Comparison of ENCODE assay signal across 24 cellular contexts in the genomic region with DNA sequence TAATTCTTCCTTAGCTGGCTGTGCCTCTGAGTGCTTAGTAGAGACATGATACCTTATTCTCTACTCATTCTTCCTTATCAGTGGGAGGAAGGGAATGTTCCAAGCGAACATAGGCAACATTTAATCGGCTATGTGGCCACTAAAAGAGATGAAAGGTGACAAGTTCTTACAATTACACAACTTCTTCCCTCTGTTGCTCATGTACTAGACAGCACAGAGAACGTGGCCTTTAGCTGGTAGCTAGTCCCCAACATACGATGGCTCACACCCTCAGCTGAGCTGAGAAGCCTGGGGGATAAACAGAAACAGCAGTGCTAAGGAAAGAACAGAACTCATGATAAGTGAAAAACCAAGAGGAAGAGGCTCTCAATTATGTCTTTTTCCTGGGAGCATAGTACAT. TPM values are rescaled to one million over a fixed set of nuclear protein-coding genes. Genes with fewer than 3 reads are reported as not detected.
DNase-seq lines count a peak whose midpoint lies in the region; ATAC-seq, FAIRE-seq and TF ChIP-seq lines count a peak whose summit lies in the region.
"Had no signal": no experiment of that assay in that cellular context is flagged by ENCODE, and none has a peak within 500 bp of the region (broad histone marks: within the 10 kb centered on the region; RNA-seq: fewer than 3 reads in every experiment).

No MANE protein-coding gene starts in this region.

- FAIRE-seq in HepG2 (lab: Jason Lieb, UNC), result no peak
- FAIRE-seq in endothelial cell of umbilical vein (lab: Jason Lieb, UNC), result peak; percentile 66
- FAIRE-seq: GM12891, GM18507 had no signal

- TF ChIP-seq EP300 in HepG2 (IDR thresholded peaks at IDR 0.05; ENCODE audit: low read depth in 2 of 2, low read length in 2 of 2) (no peak), HepG2 (CRISPR knock-in tag; IDR thresholded peaks at IDR 0.05; ENCODE audit: borderline replicate concordance) (no peak)

- H2AFZ ChIP-seq in HepG2 (ENCODE audit: low read length), result no peak overlapping the region
- no peak overlapping the region for H2AFZ ChIP-seq in endothelial cell of umbilical vein (ENCODE audit: low read depth, low read length)

- ATAC-seq in right lobe of liver (peak in 3 of 4 donors; percentile 17 to 73 (median 55)), HepG2 (no peak), HG02840 (IDR thresholded peaks at IDR 0.05; ENCODE audit: low FRiP score, unreplicated experiment) (no peak)
- ATAC-seq: A549, PC-3 had no signal

- TF ChIP-seq CTCF in right lobe of liver (IDR thresholded peaks at IDR 0.05) (no peak), HepG2 (CRISPR knock-in tag; IDR thresholded peaks at IDR 0.05) (no peak), endothelial cell of umbilical vein (IDR thresholded peaks at IDR 0.05; ENCODE audit: extremely low read depth in 1 of 2, insufficient read depth in 1 of 2, low read depth in 1 of 2, low read length in 2 of 2) (no peak), neutrophil (IDR thresholded peaks at IDR 0.05) (no peak)

- H3K36me3 ChIP-seq in right lobe of liver, result no peaks in the 10 kb centered on the region
- H3K36me3 ChIP-seq in HepG2 (replicated peaks in 1 of 2; ENCODE audit: control insufficient read depth in 1 of 2, insufficient read depth in 2 of 2, low read length in 2 of 2), result no peaks in the 10 kb centered on the region
- no peaks in the 10 kb centered on the region for H3K36me3 ChIP-seq in endothelial cell of umbilical vein (ENCODE audit: control insufficient read depth in 2 of 2, extremely low read depth in 1 of 2, insufficient read depth in 2 of 2, low read length in 2 of 2)
- H3K36me3 ChIP-seq in neutrophil, result no peaks in the 10 kb centered on the region
- H3K36me3 ChIP-seq: MG63, SJSA1 had no signal

- H3K4me1 ChIP-seq in right lobe of liver (no peaks in the 10 kb centered on the region), HepG2 (ENCODE audit: insufficient read depth, low read length) (peaks cover 16% of the 10 kb centered on the region), endothelial cell of umbilical vein (ENCODE audit: control insufficient read depth, extremely low read depth, insufficient read depth, low read length) (no peaks in the 10 kb centered on the region), neutrophil (ENCODE audit: control insufficient read depth in 1 of 2, insufficient read depth in 1 of 2, low read depth in 1 of 2, low read length in 1 of 2) (peaks cover 14% of the 10 kb centered on the region in 2 experiments)
- H3K4me1 ChIP-seq: SJSA1 had no signal

- H3K9me1 ChIP-seq in endothelial cell of umbilical vein (replicated peaks; ENCODE audit: control insufficient read depth, extremely low read depth, insufficient read depth, low read length), result no peaks in the 10 kb centered on the region

- BruUV-seq in HepG2 (replicated peaks; lab: Mats Ljungman, UMichigan) (no TSS peak), endothelial cell of umbilical vein (replicated peaks; lab: Mats Ljungman, UMichigan) (no TSS peak)

- no peak for DNase-seq in right lobe of liver
- DNase-seq in HepG2 (ENCODE audit: low spot score), result no peak
- no peak for DNase-seq in endothelial cell of umbilical vein (ENCODE audit: low read depth, low spot score)
- DNase-seq in NCI-H187 treated with DMSO at 0.1 percent for 48 hours (lab: John Stamatoyannopoulos, UW), result no peak
- DNase-seq in hypothalamus (lab: John Stamatoyannopoulos, UW), result no peak
- DNase-seq: DMS 273 treated with DMSO at 0.1 percent for 48 hours; GF-D8; GOT3; MG63; NCI-H187; NCI-H446; NCI-H69; NK-92 treated with Interleukin-12 subunit alpha and Interleukin-12 subunit beta, amount 100 ng/mL, for 24 hours; PC-3 had no signal

- H3K9me3 ChIP-seq in right lobe of liver (no peaks in the 10 kb centered on the region), HepG2 (ENCODE audit: low read length) (no peaks in the 10 kb centered on the region), endothelial cell of umbilical vein (replicated peaks; ENCODE audit: control insufficient read depth, insufficient read depth, low read length) (no peaks in the 10 kb centered on the region), neutrophil (no peaks in the 10 kb centered on the region)
- H3K9me3 ChIP-seq: A549, MG63, SJSA1 had no signal

- CTCF ChIA-PET in HepG2 (lab: Yijun Ruan, JAX; ENCODE audit: low intra/inter-chr PET ratio, low total read pairs) (no interaction called here), endothelial cell of umbilical vein (lab: Charles Lee) (interaction anchor here (1.1 to 1.2 kb wide), 2 partner anchors 21 to 68 kb away, joined by 3 read pairs; no protein-coding TSS in a partner anchor)

- H3K79me2 ChIP-seq in HepG2 (ENCODE audit: insufficient read depth, low read length) (no peaks in the 10 kb centered on the region), endothelial cell of umbilical vein (ENCODE audit: control insufficient read depth, insufficient read depth, low read length) (no peaks in the 10 kb centered on the region)

- no peaks in the 10 kb centered on the region for H4K20me1 ChIP-seq in HepG2 (ENCODE audit: insufficient read depth, low read length)
- no peaks in the 10 kb centered on the region for H4K20me1 ChIP-seq in endothelial cell of umbilical vein (replicated peaks; ENCODE audit: control insufficient read depth, extremely low read depth, insufficient read depth, low read length)

- dilution Hi-C loops in endothelial cell of umbilical vein (cut with MboI; ENCODE audit: extremely low pct_ligation_motif_present, low sequenced_read_pairs), result no loop called here

- TF ChIP-seq RAD21 in HepG2 (CRISPR knock-in tag; IDR thresholded peaks at IDR 0.05), result no peak

- in situ Hi-C loops in HepG2 (cut with HindIII; ENCODE audit: extremely low pct_ligation_motif_present, low pct_unique_long_range_greater_than_20kb), result no loop called here

- H3K4me3 ChIP-seq in right lobe of liver (no peak overlapping the region), HepG2 (replicated peaks in 1 of 3; ENCODE audit: insufficient read depth in 1 of 3, low read depth in 2 of 3, low read length in 3 of 3) (no peak overlapping the region), endothelial cell of umbilical vein (replicated peaks in 1 of 3; ENCODE audit: insufficient read depth in 1 of 3, low read depth in 1 of 3, low read length in 3 of 3) (no peak overlapping the region), neutrophil (ENCODE audit: low read depth in 1 of 2, low read length in 1 of 2) (no peak overlapping the region)
- H3K4me3 ChIP-seq: A549, MG63, SJSA1 had no signal

- intact Hi-C loops in right lobe of liver (cut with DNase I), result no loop called here
- intact Hi-C loops in HepG2 (cut with micrococcal nuclease; ENCODE audit: unreplicated experiment), result no loop called here
- intact Hi-C loops in endothelial cell of umbilical vein (cut with micrococcal nuclease), result no loop called here

- no peak overlapping the region for H3K9ac ChIP-seq in HepG2 (ENCODE audit: insufficient read depth, low read depth, low read length)
- H3K9ac ChIP-seq in endothelial cell of umbilical vein (replicated peaks; ENCODE audit: extremely low read depth, insufficient read depth, low read length), result no peak overlapping the region
- H3K9ac ChIP-seq: KMS-11 had no signal

- POLR2A ChIA-PET in HepG2 (lab: Yijun Ruan, JAX) (no interaction called here), endothelial cell of umbilical vein (lab: Charles Lee) (no interaction called here)

- WGBS in right lobe of liver (ENCODE audit: insufficient coverage, low coverage, low lambda C conversion rate, missing lambda C conversion rate), result 33% methylated on average over 4 of the region's 4 CpGs
- 74% methylated on average over 4 of the region's 4 CpGs for WGBS in HepG2 (ENCODE audit: low lambda C conversion rate)

- no peak for TF ChIP-seq POLR2A in right lobe of liver (IDR thresholded peaks at IDR 0.05)
- TF ChIP-seq POLR2A in HepG2 (IDR thresholded peaks at IDR 0.05; ENCODE audit: insufficient read depth in 1 of 2, low read depth in 2 of 2, low read length in 2 of 2), result no peak
- TF ChIP-seq POLR2A in endothelial cell of umbilical vein (IDR thresholded peaks at IDR 0.05; ENCODE audit: low read depth, low read length), result no peak

- H3K27me3 ChIP-seq in right lobe of liver (no peaks in the 10 kb centered on the region), HepG2 (ENCODE audit: control insufficient read depth in 1 of 2, insufficient read depth in 2 of 2, low read length in 2 of 2) (no peaks in the 10 kb centered on the region), endothelial cell of umbilical vein (ENCODE audit: control insufficient read depth in 2 of 2, insufficient read depth in 2 of 2, low read length in 2 of 2) (no peaks in the 10 kb centered on the region), neutrophil (no peaks in the 10 kb centered on the region)
- H3K27me3 ChIP-seq: MG63, SJSA1 had no signal

- H3K27ac ChIP-seq in right lobe of liver, result no peak overlapping the region
- no peak overlapping the region for H3K27ac ChIP-seq in HepG2 (ENCODE audit: extremely low read length, insufficient read depth, low read length)
- H3K27ac ChIP-seq in endothelial cell of umbilical vein (ENCODE audit: insufficient read depth, low read depth, low read length), result no peak overlapping the region
- peak overlapping the region; percentile 44 for H3K27ac ChIP-seq in neutrophil
- H3K27ac ChIP-seq: A549, C4-2B, KMS-11, RWPE1, SJSA1 had no signal

- no peak overlapping the region for H3K4me2 ChIP-seq in HepG2 (ENCODE audit: low read depth, low read length)
- H3K4me2 ChIP-seq in endothelial cell of umbilical vein (ENCODE audit: insufficient read depth, low read length), result no peak overlapping the region
- H3K4me2 ChIP-seq: A549, KMS-11 had no signal

RNA-seq across cellular contexts. Expression of gene APOO, which starts 52.2 kb away (rescaled TPM):
- total RNA-seq in right lobe of liver (10 to 100 TPM in 5 of 6 experiments, 1 to 10 TPM in 1; 9.8 to 17.3 (median 12.2) TPM), HepG2 (2016; rRNA removed; fragmentation: Illumina TruSeq; extraction: Trizol) (22.1 and 27.8 TPM in 2 replicates), endothelial cell of umbilical vein (20.9 and 24.3 TPM in 2 replicates)
- total RNA-seq in HepG2 (2016; cell fraction: cytosol; rRNA removed; fragmentation: Illumina TruSeq; extraction: Trizol; ENCODE audit: low read depth), result 6.1 and 11.7 TPM in 2 replicates
- 18.2 and 21.4 TPM in 2 replicates for total RNA-seq in HepG2 (2016; cell fraction: insoluble cytoplasmic fraction; rRNA removed; fragmentation: Illumina TruSeq; extraction: Trizol)
- 11.4 and 12.0 TPM in 2 replicates for total RNA-seq in HepG2 (2016; cell fraction: membrane; rRNA removed; fragmentation: Illumina TruSeq; extraction: Trizol)
- total RNA-seq in HepG2 (2016; cell fraction: nucleus; rRNA removed; fragmentation: Illumina TruSeq; extraction: Trizol), result 11.2 and 13.5 TPM in 2 replicates
- polyA plus RNA-seq in HepG2 (2011; rRNA removed) (9.7 and 9.9 TPM in 2 replicates), endothelial cell of umbilical vein (7.6 and 9.8 TPM in 2 replicates)
- 6.1 and 8.9 TPM in 2 replicates for polyA plus RNA-seq in HepG2 (2011; cell fraction: cytosol; rRNA removed)
- 1.6 and 2.5 TPM in 2 replicates for polyA plus RNA-seq in HepG2 (2011; cell fraction: nucleus; rRNA removed)
- polyA plus RNA-seq in HepG2 (2012), result 9.8 and 14.9 TPM in 2 replicates
- polyA plus RNA-seq in HepG2 (2016; cell fraction: cytosol; fragmentation: Illumina TruSeq; extraction: Trizol; ENCODE audit: low read depth), result 5.3 and 7.4 TPM in 2 replicates
- polyA plus RNA-seq in HepG2 (2016; cell fraction: insoluble cytoplasmic fraction; fragmentation: Illumina TruSeq; extraction: Trizol; ENCODE audit: low read depth), result 23.0 and 23.5 TPM in 2 replicates
- 8.0 and 10.7 TPM in 2 replicates for polyA plus RNA-seq in HepG2 (2016; cell fraction: membrane; fragmentation: Illumina TruSeq; extraction: Trizol; ENCODE audit: low read depth)
- 14.6 and 17.4 TPM in 2 replicates for polyA plus RNA-seq in HepG2 (2016; cell fraction: nucleus; fragmentation: Illumina TruSeq; extraction: Trizol; ENCODE audit: insufficient read depth, low read depth)
- polyA minus RNA-seq in HepG2 (2011; rRNA and poly(A)+ RNA removed; ENCODE audit: low replicate concordance), result 1.3 and 10.9 TPM in 2 replicates
- 2.9 and 3.3 TPM in 2 replicates for polyA minus RNA-seq in HepG2 (2011; cell fraction: cytosol; rRNA and poly(A)+ RNA removed)
- 2.1 and 3.2 TPM in 2 replicates for polyA minus RNA-seq in HepG2 (2011; cell fraction: nucleus; rRNA and poly(A)+ RNA removed)
- 14.2 and 14.5 TPM in 2 replicates for polyA plus RNA-seq in endothelial cell of umbilical vein (2011; cell fraction: cytosol; rRNA removed)
- polyA plus RNA-seq in endothelial cell of umbilical vein (2011; cell fraction: nucleus; rRNA removed), result 6.9 and 7.6 TPM in 2 replicates
- 31.7 and 34.1 TPM in 2 replicates for polyA plus RNA-seq in endothelial cell of umbilical vein (2012)
- polyA minus RNA-seq in endothelial cell of umbilical vein, result 3.4 and 6.6 TPM in 2 replicates
- 11.3 TPM for polyA minus RNA-seq in endothelial cell of umbilical vein (2011; cell fraction: cytosol; rRNA and poly(A)+ RNA removed)
- 3.1 and 3.4 TPM in 2 replicates for polyA minus RNA-seq in endothelial cell of umbilical vein (2011; cell fraction: nucleus; rRNA and poly(A)+ RNA removed)

RNA-seq across cellular contexts. Expression of gene CXorf58, which starts 52.2 kb away (rescaled TPM):
- not detected for total RNA-seq in right lobe of liver
- total RNA-seq in HepG2 (2016; rRNA removed; fragmentation: Illumina TruSeq; extraction: Trizol), result not detected in 2 replicates
- total RNA-seq in HepG2 (2016; cell fraction: cytosol; rRNA removed; fragmentation: Illumina TruSeq; extraction: Trizol; ENCODE audit: low read depth), result not detected in 2 replicates
- not detected in 2 replicates for total RNA-seq in HepG2 (2016; cell fraction: insoluble cytoplasmic fraction; rRNA removed; fragmentation: Illumina TruSeq; extraction: Trizol)
- total RNA-seq in HepG2 (2016; cell fraction: membrane; rRNA removed; fragmentation: Illumina TruSeq; extraction: Trizol), result not detected in 2 replicates
- total RNA-seq in HepG2 (2016; cell fraction: nucleus; rRNA removed; fragmentation: Illumina TruSeq; extraction: Trizol), result not detected in 2 replicates
- not detected in 2 replicates for polyA plus RNA-seq in HepG2 (2011; rRNA removed)
- not detected in 2 replicates for polyA plus RNA-seq in HepG2 (2011; cell fraction: cytosol; rRNA removed)
- polyA plus RNA-seq in HepG2 (2011; cell fraction: nucleus; rRNA removed), result not detected in 2 replicates
- not detected in 2 replicates for polyA plus RNA-seq in HepG2 (2012)
- polyA plus RNA-seq in HepG2 (2016; cell fraction: cytosol; fragmentation: Illumina TruSeq; extraction: Trizol; ENCODE audit: low read depth), result not detected in 2 replicates
- not detected in 2 replicates for polyA plus RNA-seq in HepG2 (2016; cell fraction: insoluble cytoplasmic fraction; fragmentation: Illumina TruSeq; extraction: Trizol; ENCODE audit: low read depth)
- polyA plus RNA-seq in HepG2 (2016; cell fraction: membrane; fragmentation: Illumina TruSeq; extraction: Trizol; ENCODE audit: low read depth), result not detected in 2 replicates
- polyA plus RNA-seq in HepG2 (2016; cell fraction: nucleus; fragmentation: Illumina TruSeq; extraction: Trizol; ENCODE audit: insufficient read depth, low read depth), result not detected in 2 replicates
- not detected in 2 replicates for polyA minus RNA-seq in HepG2 (2011; rRNA and poly(A)+ RNA removed; ENCODE audit: low replicate concordance)
- polyA minus RNA-seq in HepG2 (2011; cell fraction: cytosol; rRNA and poly(A)+ RNA removed), result not detected in 2 replicates
- polyA minus RNA-seq in HepG2 (2011; cell fraction: nucleus; rRNA and poly(A)+ RNA removed), result not detected in 2 replicates
- total RNA-seq in endothelial cell of umbilical vein, result not detected in 2 replicates
- not detected in 2 replicates for polyA plus RNA-seq in endothelial cell of umbilical vein
- not detected in 2 replicates for polyA plus RNA-seq in endothelial cell of umbilical vein (2011; cell fraction: cytosol; rRNA removed)
- not detected in 2 replicates for polyA plus RNA-seq in endothelial cell of umbilical vein (2011; cell fraction: nucleus; rRNA removed)
- not detected in 2 replicates for polyA plus RNA-seq in endothelial cell of umbilical vein (2012)
- not detected in 2 replicates for polyA minus RNA-seq in endothelial cell of umbilical vein
- not detected for polyA minus RNA-seq in endothelial cell of umbilical vein (2011; cell fraction: cytosol; rRNA and poly(A)+ RNA removed)
- not detected in 2 replicates for polyA minus RNA-seq in endothelial cell of umbilical vein (2011; cell fraction: nucleus; rRNA and poly(A)+ RNA removed)
- total RNA-seq: Daoy, PC-3, SJSA1 had no signal

Comparison
In these comparisons a context has a peak if more than half of its experiments do, and no peak if none do; other contexts are left out.
1. ATAC-seq: peak in right lobe of liver (3 of 4); none in HepG2 (single experiment) and HG02840 (single experiment).